25 cellular contexts compared by ENCODE assay signal in the genomic region with DNA sequence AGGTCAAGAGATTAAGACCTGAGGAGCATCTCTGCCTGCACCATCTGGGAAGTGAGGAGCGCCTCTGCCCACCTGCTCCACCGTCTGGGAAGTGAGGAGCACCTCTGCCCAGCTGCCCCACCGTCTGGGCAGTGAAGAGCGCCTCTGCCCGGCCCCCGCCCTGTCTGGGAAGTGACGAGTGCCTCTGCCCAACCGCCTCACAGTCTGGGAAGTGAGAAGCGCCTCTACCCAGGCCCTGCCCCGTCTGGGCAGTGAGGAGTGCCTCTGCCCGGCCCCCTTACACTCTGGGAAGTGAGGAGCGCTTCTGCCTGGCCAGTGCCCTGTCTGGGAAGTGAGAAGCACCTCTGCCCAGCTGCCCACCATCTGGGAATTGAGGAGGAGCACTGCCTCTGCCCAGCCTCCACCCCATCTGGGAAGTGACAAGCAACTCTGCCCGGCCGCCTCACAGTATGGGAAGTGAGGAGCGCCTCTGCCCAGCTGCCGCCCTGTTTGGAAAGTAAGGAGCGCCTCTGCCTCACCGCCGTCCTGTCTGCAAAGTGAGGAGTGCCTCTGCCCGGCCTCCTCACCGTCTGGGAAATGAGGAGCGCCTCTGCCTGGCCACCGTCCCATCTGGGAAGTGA.
DNase-seq lines count a peak whose midpoint lies in the region; ATAC-seq, FAIRE-seq and TF ChIP-seq lines count a peak whose summit lies in the region.
"Had no signal": no experiment of that assay in that cellular context is flagged by ENCODE, and none has a peak within 500 bp of the region (broad histone marks: within the 10 kb centered on the region; RNA-seq: fewer than 3 reads in every experiment).

No MANE protein-coding gene starts in this region.

- H3K9ac ChIP-seq in kidney (ENCODE audit: low read length in 2 of 2): no peak overlapping the region
- H3K9ac ChIP-seq: BLaER1 had no signal

- intact Hi-C loops in right cardiac atrium (cut with DNase I): no loop called here
- intact Hi-C loops in cardiac septum (cut with DNase I): no loop called here
- intact Hi-C loops in kidney (cut with DNase I): no loop called here
- intact Hi-C loops in upper lobe of right lung (cut with DNase I): no loop called here

- DNase-seq in right cardiac atrium (peak in 2 of 3 donors; percentile 35 to 41), cardiac septum (ENCODE audit: low spot score) (no peak), kidney (peak; percentile 51), upper lobe of right lung (peak; percentile 19), globus pallidus (ENCODE audit: low spot score) (no peak)
- DNase-seq: 8988T; ACHN; BE2C; C1 segment of cervical spinal cord; CD4-positive, alpha-beta memory T cell; CD4-positive, CD25-positive, alpha-beta regulatory T cell; COR-L47; DMS 273 treated with DMSO at 0.1 percent for 48 hours; DMS153; DMS53; DMS79; DND-41; EL; GDM1 had no signal

- no peak overlapping the region for H3K4me3 ChIP-seq in right cardiac atrium (ENCODE audit: low read length)
- H3K4me3 ChIP-seq in kidney (ENCODE audit: low read length in 2 of 2): no peak overlapping the region
- H3K4me3 ChIP-seq in upper lobe of right lung: no peak overlapping the region
- H3K4me3 ChIP-seq: BLaER1, GM12878 had no signal

- H3K9me3 ChIP-seq in right cardiac atrium (ENCODE audit: control insufficient read depth, low read length) (no peaks in the 10 kb centered on the region), kidney (ENCODE audit: control insufficient read depth in 1 of 2, low read length in 2 of 2) (no peaks in the 10 kb centered on the region), upper lobe of right lung (no peaks in the 10 kb centered on the region)
- H3K9me3 ChIP-seq: BE2C had no signal

- WGBS in right cardiac atrium: 88% methylated on average over 23 of the region's 23 CpGs

- FAIRE-seq in kidney (lab: Jason Lieb, UNC): no peak
- FAIRE-seq: A204.1, GM12878, GM12892, GM18507 had no signal

- H3K27ac ChIP-seq in right cardiac atrium (ENCODE audit: low read length) (no peak overlapping the region), kidney (ENCODE audit: low read depth in 2 of 2, low read length in 2 of 2) (no peak overlapping the region), upper lobe of right lung (no peak overlapping the region)
- H3K27ac ChIP-seq: BLaER1 had no signal

- no peaks in the 10 kb centered on the region for H3K4me1 ChIP-seq in right cardiac atrium (ENCODE audit: control insufficient read depth, insufficient read depth, low read length)
- no peaks in the 10 kb centered on the region for H3K4me1 ChIP-seq in kidney (ENCODE audit: control insufficient read depth in 1 of 2, insufficient read depth in 1 of 2, low read depth in 1 of 2, low read length in 2 of 2)
- no peaks in the 10 kb centered on the region for H3K4me1 ChIP-seq in upper lobe of right lung
- H3K4me1 ChIP-seq: BE2C, BLaER1 had no signal

- no peak for TF ChIP-seq CTCF in kidney (IDR thresholded peaks at IDR 0.05; ENCODE audit: borderline replicate concordance, extremely low read depth, insufficient read depth)
- no peak for TF ChIP-seq CTCF in upper lobe of right lung (IDR thresholded peaks at IDR 0.05)

- ATAC-seq in right cardiac atrium: no peak
- no peak for ATAC-seq in upper lobe of right lung
- no peak for ATAC-seq in HG03457 (IDR thresholded peaks at IDR 0.05; ENCODE audit: unreplicated experiment)
- ATAC-seq: GM12878 had no signal

- H3K36me3 ChIP-seq in kidney (ENCODE audit: control insufficient read depth in 1 of 2, insufficient read depth in 2 of 2, low read length in 2 of 2): no peaks in the 10 kb centered on the region
- H3K36me3 ChIP-seq in upper lobe of right lung: no peaks in the 10 kb centered on the region
- H3K36me3 ChIP-seq: BE2C, BLaER1 had no signal

- H3K27me3 ChIP-seq in right cardiac atrium (ENCODE audit: control insufficient read depth, insufficient read depth) (no peaks in the 10 kb centered on the region), upper lobe of right lung (peaks cover 3% of the 10 kb centered on the region)
- H3K27me3 ChIP-seq: BE2C, BLaER1 had no signal

Comparison
In these comparisons a context has a peak if more than half of its experiments do, and no peak if none do; other contexts are left out.
1. DNase-seq: peak in right cardiac atrium (2 of 3), kidney (single experiment) and upper lobe of right lung (single experiment); none in cardiac septum (single experiment) and globus pallidus (single experiment).